15 cellular contexts compared by ENCODE assay signal in genomic region chr18:48878471-48878870, GRCh38.
A peak's percentile ranks its signal among the peaks of the same experiment; 100 is the strongest.
DNase-seq lines count a peak whose midpoint lies in the region; ATAC-seq, FAIRE-seq and TF ChIP-seq lines count a peak whose summit lies in the region.
"Had no signal": no experiment of that assay in that cellular context is flagged by ENCODE, and none has a peak within 500 bp of the region (broad histone marks: within the 10 kb centered on the region; RNA-seq: fewer than 3 reads in every experiment).

No MANE protein-coding gene starts in this region.

- in situ Hi-C loops in mammary epithelial cell (cut with MboI; ENCODE audit: low sequenced_read_pairs in 2 of 2), result no loop called here

- H4K5ac ChIP-seq in H1 (ENCODE audit: insufficient read length, low read depth, low read length), result no peak overlapping the region

- H2BK15ac ChIP-seq in H1 (ENCODE audit: low read length), result 0 out of 2 replicates have a peak overlapping the region, but pooled peaks have one; percentile 72

- no peaks in the 10 kb centered on the region for H3K36me3 ChIP-seq in H1 (ENCODE audit: control insufficient read depth in 2 of 4, insufficient read depth in 4 of 4, low read length in 3 of 4)
- no peaks in the 10 kb centered on the region for H3K36me3 ChIP-seq in liver (ENCODE audit: control insufficient read depth in 4 of 4, insufficient read depth in 3 of 4, low read depth in 1 of 4, low read length in 3 of 4)
- H3K36me3 ChIP-seq in sigmoid colon, result no peaks in the 10 kb centered on the region
- H3K36me3 ChIP-seq in mammary epithelial cell (ENCODE audit: insufficient read depth, low read length), result no peaks in the 10 kb centered on the region
- H3K36me3 ChIP-seq: BLaER1, gastrocnemius medialis had no signal

- H3K23ac ChIP-seq in H1 (ENCODE audit: insufficient read length), result no peak overlapping the region

- POLR2A ChIA-PET in H1 (lab: Charles Lee; ENCODE audit: partially characterized antibody), result no interaction called here

- H3K27ac ChIP-seq in H1 (ENCODE audit: low read depth, low read length) (no peak overlapping the region), liver (ENCODE audit: low read depth in 1 of 2, low read length in 2 of 2) (no peak overlapping the region), sigmoid colon (no peak overlapping the region), mammary epithelial cell (ENCODE audit: insufficient read depth, low read depth, low read length) (no peak overlapping the region)
- H3K27ac ChIP-seq: BLaER1, gastrocnemius medialis had no signal

- H3K9ac ChIP-seq in H1 (replicated peaks in 1 of 4; ENCODE audit: extremely low read depth in 1 of 4, low read depth in 3 of 4, low read length in 3 of 4), result peak overlapping the region in 1 of 4 experiments; percentile 17; a peak in 2 of 7 replicates
- no peak overlapping the region for H3K9ac ChIP-seq in liver (ENCODE audit: low read depth in 1 of 2, low read length in 2 of 2)
- no peak overlapping the region for H3K9ac ChIP-seq in mammary epithelial cell (ENCODE audit: insufficient read depth, low read length)
- H3K9ac ChIP-seq: BLaER1 had no signal

- TF ChIP-seq POLR2A in H1 (IDR thresholded peaks at IDR 0.05; ENCODE audit: control extremely low read depth in 1 of 2, low read depth in 2 of 2, low read length in 2 of 2) (no peak), sigmoid colon (IDR thresholded peaks at IDR 0.05) (no peak)

- H2AFZ ChIP-seq in H1 (ENCODE audit: low read length) (no peak overlapping the region), mammary epithelial cell (ENCODE audit: low read depth, low read length) (no peak overlapping the region)

- H3K4me2 ChIP-seq in H1 (ENCODE audit: insufficient read depth in 1 of 2, low read depth in 2 of 2, low read length in 2 of 2), result 0 out of 4 replicates have a peak overlapping the region, but pooled peaks of 1 of the 2 experiments have one; percentile 38
- no peak overlapping the region for H3K4me2 ChIP-seq in mammary epithelial cell (ENCODE audit: insufficient read depth, low read depth, low read length)
- H3K4me2 ChIP-seq: BLaER1 had no signal

- H2BK20ac ChIP-seq in H1 (ENCODE audit: low read length), result peak overlapping the region; percentile 90; the same call in 1 of the 2 replicates

- 0 out of 2 replicates have a peak overlapping the region, but pooled peaks have one; percentile 87 for H2BK12ac ChIP-seq in H1 (ENCODE audit: low read depth, low read length)

- H4K91ac ChIP-seq in H1 (replicated peaks; ENCODE audit: insufficient read length, low read length), result peak overlapping the region; percentile 86

- ATAC-seq in HG03378 (IDR thresholded peaks at IDR 0.05; ENCODE audit: unreplicated experiment), result no peak
- no peak for ATAC-seq in HG03159 (IDR thresholded peaks at IDR 0.05; ENCODE audit: unreplicated experiment)
- ATAC-seq: gastrocnemius medialis; naive thymus-derived CD8-positive, alpha-beta T cell; T-cell had no signal

- CTCF ChIA-PET in H1 (lab: Charles Lee; ENCODE audit: partially characterized antibody), result interaction anchor here (1.6 to 1.9 kb wide), 2 partner anchors 13 to 104 kb away, joined by 5 read pairs; no protein-coding TSS in a partner anchor
- CTCF ChIA-PET in mammary epithelial cell (lab: Charles Lee; ENCODE audit: low non-redundant PET), result no interaction called here

- H3K18ac ChIP-seq in H1 (ENCODE audit: extremely low read depth, low read length), result peak overlapping the region; percentile 71

- no peak overlapping the region for H4K8ac ChIP-seq in H1 (ENCODE audit: extremely low read depth, insufficient read depth, low read length)

- H3K9me3 ChIP-seq in H1 (ENCODE audit: insufficient read depth in 2 of 2, low read depth in 1 of 2, low read length in 1 of 2), result no peaks in the 10 kb centered on the region
- no peaks in the 10 kb centered on the region for H3K9me3 ChIP-seq in liver (ENCODE audit: control insufficient read depth in 4 of 4, low read length in 3 of 4)
- no peaks in the 10 kb centered on the region for H3K9me3 ChIP-seq in sigmoid colon
- H3K9me3 ChIP-seq in mammary epithelial cell (replicated peaks; ENCODE audit: insufficient read depth, low read length), result no peaks in the 10 kb centered on the region
- H3K9me3 ChIP-seq: BLaER1, gastrocnemius medialis had no signal

- peak overlapping the region; percentile 81 for H2BK120ac ChIP-seq in H1 (replicated peaks; ENCODE audit: low read depth, low read length)

- TF ChIP-seq RAD21 in H1 (IDR thresholded peaks at IDR 0.05 in 1 of 2, conservative IDR thresholded peaks at IDR 0.05 in 1 of 2; ENCODE audit: low read depth in 2 of 2, low read length in 2 of 2) (no peak), liver (IDR thresholded peaks at IDR 0.05) (no peak)

- H3K27me3 ChIP-seq in H1 (replicated peaks in 1 of 4; ENCODE audit: control insufficient read depth in 3 of 4, extremely low read depth in 1 of 4, insufficient read depth in 3 of 4, low read length in 3 of 4), result 0 out of 7 replicates have a peak, but pooled peaks cover 0 to 4% (median 0%) of the 10 kb centered on the region in 4 experiments
- no peaks in the 10 kb centered on the region for H3K27me3 ChIP-seq in liver (ENCODE audit: control insufficient read depth in 4 of 4, insufficient read depth in 4 of 4, low read length in 3 of 4)
- no peaks in the 10 kb centered on the region for H3K27me3 ChIP-seq in sigmoid colon
- no peaks in the 10 kb centered on the region for H3K27me3 ChIP-seq in mammary epithelial cell (ENCODE audit: insufficient read depth, low read length)
- H3K27me3 ChIP-seq: BLaER1, gastrocnemius medialis had no signal

- H3K79me2 ChIP-seq in H1 (ENCODE audit: control insufficient read depth in 1 of 2, insufficient read depth in 2 of 2, low read length in 2 of 2), result no peaks in the 10 kb centered on the region
- no peaks in the 10 kb centered on the region for H3K79me2 ChIP-seq in mammary epithelial cell (ENCODE audit: insufficient read depth, low read length)

- dilution Hi-C loops in mammary epithelial cell (cut with HindIII; ENCODE audit: low sequenced_read_pairs), result loop anchor here (5.0 kb wide), 2 partner anchors 51 to 89 kb away; no protein-coding TSS in a partner anchor

- DNase-seq in HT-29 (ENCODE audit: low spot score), result peak; percentile 25
- no peak for DNase-seq in H1 (ENCODE audit: low read depth in 1 of 2, low spot score in 2 of 2)
- peak; percentile 54 for DNase-seq in sigmoid colon
- no peak for DNase-seq in mammary epithelial cell
- DNase-seq: gastrocnemius medialis; naive thymus-derived CD8-positive, alpha-beta T cell; NCI-H774; stimulated activated naive CD4-positive, alpha-beta T cell treated with Interleukin-2 at 50 U/mL for 16 hours; T-cell had no signal

- no TSS peak for BruUV-seq in mammary epithelial cell (replicated peaks; lab: Mats Ljungman, UMichigan)

- intact Hi-C loops in sigmoid colon (cut with DNase I), result no loop called here
- intact Hi-C loops in mammary epithelial cell (cut with micrococcal nuclease), result no loop called here

- H3K79me1 ChIP-seq in H1 (ENCODE audit: low read depth, low read length), result no peaks in the 10 kb centered on the region

- 86 to 100% methylated on average over 2 to 12 of the region's 12 CpGs for WGBS in H1 (ENCODE audit: extremely low coverage in 1 of 2, insufficient coverage in 1 of 2, insufficient read length in 1 of 2, insufficient replicate concordance in 2 of 2, low coverage in 1 of 2, low lambda C conversion rate in 2 of 2, missing lambda C conversion rate in 1 of 2), 2 experiments
- 67% methylated on average over 12 of the region's 12 CpGs for WGBS in liver
- WGBS in sigmoid colon, 2 donors, result 79 to 80% methylated on average over 12 of the region's 12 CpGs
- 96% methylated on average over 12 of the region's 12 CpGs for WGBS in mammary epithelial cell (ENCODE audit: low coverage, missing lambda C conversion rate)

- H4K20me1 ChIP-seq in H1 (replicated peaks in 1 of 2; ENCODE audit: control insufficient read depth in 1 of 2, insufficient read depth in 2 of 2, low read length in 2 of 2) (no peaks in the 10 kb centered on the region), mammary epithelial cell (ENCODE audit: insufficient read depth, low read length) (no peaks in the 10 kb centered on the region)
- H4K20me1 ChIP-seq: BLaER1 had no signal

- no peaks in the 10 kb centered on the region for H3K23me2 ChIP-seq in H1 (ENCODE audit: low read depth, low read length)

- H2BK5ac ChIP-seq in H1 (ENCODE audit: low read depth, low read length), result peak overlapping the region; percentile 78; the same call in 1 of the 2 replicates

- peak overlapping the region; percentile 99 for H3K4ac ChIP-seq in H1 (replicated peaks; ENCODE audit: insufficient read length, low read depth, low read length)

- no peak for FAIRE-seq in H1 (lab: Jason Lieb, UNC)
- FAIRE-seq: bronchial epithelial cell, endometrium had no signal

- H2AK5ac ChIP-seq in H1 (ENCODE audit: low read depth, low read length), result peak overlapping the region; percentile 75; the same call in 1 of the 2 replicates

- H3K4me1 ChIP-seq in H1 (replicated peaks in 1 of 4; ENCODE audit: control insufficient read depth in 3 of 4, insufficient read depth in 4 of 4, low read length in 3 of 4), result peaks cover 0 to 13% (median 10%) of the 10 kb centered on the region in 4 experiments; a peak in 6 of 7 replicates
- no peaks in the 10 kb centered on the region for H3K4me1 ChIP-seq in liver (ENCODE audit: control insufficient read depth in 4 of 4, insufficient read depth in 4 of 4, low read length in 3 of 4)
- peaks cover 0 to 4% (median under 1%) of the 10 kb centered on the region in 4 donors for H3K4me1 ChIP-seq in sigmoid colon
- H3K4me1 ChIP-seq in mammary epithelial cell (ENCODE audit: insufficient read depth, low read length), result no peaks in the 10 kb centered on the region
- H3K4me1 ChIP-seq: gastrocnemius medialis had no signal

- TF ChIP-seq CTCF in H1 (IDR thresholded peaks at IDR 0.05; ENCODE audit: control extremely low read depth in 1 of 3, insufficient read depth in 1 of 3, low read depth in 1 of 3, low read length in 3 of 3) (no peak), liver (IDR thresholded peaks at IDR 0.05; ENCODE audit: low read depth, low read length, missing input control) (no peak), sigmoid colon (IDR thresholded peaks at IDR 0.05) (no peak), mammary epithelial cell (conservative IDR thresholded peaks at IDR 0.05 in 1 of 2, IDR thresholded peaks at IDR 0.05 in 1 of 2; ENCODE audit: extremely low read depth in 1 of 2, insufficient read depth in 1 of 2, low read depth in 1 of 2, low read length in 2 of 2) (no peak)

- H3K4me3 ChIP-seq in H1 (ENCODE audit: extremely low read depth in 1 of 4, insufficient read depth in 2 of 4, low read depth in 3 of 4, low read length in 4 of 4), result no peak overlapping the region
- H3K4me3 ChIP-seq in liver (ENCODE audit: low read depth in 1 of 3, low read length in 3 of 3), result no peak overlapping the region
- H3K4me3 ChIP-seq in sigmoid colon, result no peak overlapping the region
- H3K4me3 ChIP-seq in mammary epithelial cell (replicated peaks in 1 of 3; ENCODE audit: insufficient read depth in 1 of 3, low read depth in 2 of 3, low read length in 3 of 3), result no peak overlapping the region
- H3K4me3 ChIP-seq: BLaER1, gastrocnemius medialis had no signal

- H3K14ac ChIP-seq in H1 (ENCODE audit: insufficient read length), result no peak overlapping the region

- no peak overlapping the region for H3K56ac ChIP-seq in H1 (replicated peaks; ENCODE audit: insufficient read length, low read depth, low read length)

- TF ChIP-seq EP300 in H1 (IDR thresholded peaks at IDR 0.05; ENCODE audit: borderline replicate concordance in 1 of 2, low read depth in 2 of 2, low read length in 2 of 2) (no peak), sigmoid colon (IDR thresholded peaks at IDR 0.05) (no peak)

TF ChIP-seq in liver, 16 proteins besides CTCF, POLR2A, EP300 and RAD21 (continues in another document):
- no peak for TF ChIP-seq HNF4A (conservative IDR thresholded peaks at IDR 0.05)

Comparison
In these comparisons a context has a peak if more than half of its experiments do, and no peak if none do; other contexts are left out.
1. DNase-seq: peak in HT-29 (single experiment) and sigmoid colon (single experiment); none in H1 (0 of 2) and mammary epithelial cell (single experiment).